Comparison of ENCODE assay signal across 18 cellular contexts in the genomic region with DNA sequence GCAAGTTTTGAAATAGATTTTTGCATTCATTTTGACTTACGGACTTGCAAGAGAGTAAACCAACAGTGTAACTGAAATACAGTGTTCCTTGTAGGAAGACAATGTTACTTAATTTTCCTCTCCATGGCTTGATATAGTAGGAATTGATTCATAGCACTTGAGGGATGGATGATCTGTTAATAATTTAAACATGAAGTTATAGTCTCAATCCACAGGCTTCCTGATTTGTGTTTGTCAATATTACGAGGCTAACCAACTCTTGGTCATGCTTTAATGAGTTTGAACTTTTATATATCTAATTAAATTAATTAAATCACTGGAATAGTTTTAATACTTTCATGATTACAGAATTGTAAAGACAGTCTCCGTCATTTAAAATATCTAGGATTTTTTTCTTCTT.
DNase-seq lines count a peak whose midpoint lies in the region; ATAC-seq, FAIRE-seq and TF ChIP-seq lines count a peak whose summit lies in the region.
"Had no signal": no experiment of that assay in that cellular context is flagged by ENCODE, and none has a peak within 500 bp of the region (broad histone marks: within the 10 kb centered on the region; RNA-seq: fewer than 3 reads in every experiment).

No MANE protein-coding gene starts in this region.

- DNase-seq in bronchial epithelial cell (ENCODE audit: low read depth) (peak; percentile 22), HepG2 (ENCODE audit: low spot score) (no peak), transverse colon (no peak), OCI-LY7 (ENCODE audit: low spot score) (no peak)
- DNase-seq in activated CD4-positive, CD25-positive, alpha-beta regulatory T cell (lab: John Stamatoyannopoulos, UW), result no peak
- DNase-seq: activated CD8-positive, alpha-beta memory T cell treated with anti-CD3 and anti-CD28 coated beads for 24 hours; activated T-cell treated with anti-CD3 and anti-CD28 coated beads, Interleukin-2, amount 50 U/mL, for 72 hours; BE2C; cortex of kidney; gastrocnemius medialis; midbrain; MM.1S; NCI-H1436 treated with DMSO at 0.1 percent for 48 hours; NCI-H748 treated with DMSO at 0.1 percent for 48 hours; OCI-M1; T-helper 9 cell had no signal

- H3K4me1 ChIP-seq in HUES64 (ENCODE audit: insufficient read depth, low read length) (peaks cover 45% of the 10 kb centered on the region), HepG2 (ENCODE audit: insufficient read depth, low read length) (peaks cover 45% of the 10 kb centered on the region), transverse colon (peaks cover 0 to 29% (median 4%) of the 10 kb centered on the region in 4 donors), OCI-LY7 (ENCODE audit: insufficient read depth, low read length, poor library complexity, severe bottlenecking) (no peaks in the 10 kb centered on the region)
- H3K4me1 ChIP-seq: BE2C had no signal

- no peak for ATAC-seq in HepG2
- no peak for ATAC-seq in HG02970 (IDR thresholded peaks at IDR 0.05; ENCODE audit: low FRiP score, unreplicated experiment)
- ATAC-seq: activated T-cell treated with anti-CD3 and anti-CD28 coated beads, Interleukin-2, amount 50 U/mL, for 72 hours; gastrocnemius medialis had no signal

- H3K9me2 ChIP-seq in OCI-LY7 (ENCODE audit: insufficient read depth, low read length), result no peaks in the 10 kb centered on the region

- H3K9ac ChIP-seq in HUES64 (ENCODE audit: low read depth, low read length), result no peak overlapping the region
- no peak overlapping the region for H3K9ac ChIP-seq in HepG2 (ENCODE audit: insufficient read depth, low read depth, low read length)

- TF ChIP-seq EP300 in HepG2 (IDR thresholded peaks at IDR 0.05; ENCODE audit: low read depth in 2 of 2, low read length in 2 of 2) (no peak), HepG2 (CRISPR knock-in tag; IDR thresholded peaks at IDR 0.05; ENCODE audit: borderline replicate concordance) (no peak), transverse colon (IDR thresholded peaks at IDR 0.05; ENCODE audit: low read depth) (no peak)

- H3K27me3 ChIP-seq in HUES64 (ENCODE audit: insufficient read depth, low read length) (no peaks in the 10 kb centered on the region), bronchial epithelial cell (ENCODE audit: control insufficient read depth, insufficient read depth, low read length) (no peaks in the 10 kb centered on the region), HepG2 (ENCODE audit: control insufficient read depth in 1 of 2, insufficient read depth in 2 of 2, low read length in 2 of 2) (no peaks in the 10 kb centered on the region), transverse colon (no peaks in the 10 kb centered on the region)
- H3K27me3 ChIP-seq: BE2C, gastrocnemius medialis had no signal

- intact Hi-C loops in HepG2 (cut with micrococcal nuclease; ENCODE audit: unreplicated experiment) (loop anchor here (5.0 to 10.0 kb wide), 3 partner anchors 39 to 149 kb away; a partner anchor contains a TSS), transverse colon (cut with DNase I; ENCODE audit: low total_unique reads) (no loop called here), OCI-LY7 (cut with micrococcal nuclease; ENCODE audit: unreplicated experiment) (no loop called here)

- 92% methylated on average over 1 of the region's 3 CpGs for WGBS in HUES64
- 95% methylated on average over 3 of the region's 3 CpGs for WGBS in HepG2 (ENCODE audit: low lambda C conversion rate)
- WGBS in transverse colon (ENCODE audit: low coverage in 1 of 2), 2 donors, result 53 to 65% methylated on average over 2 to 3 of the region's 3 CpGs

- no peaks in the 10 kb centered on the region for H3K36me3 ChIP-seq in HUES64 (ENCODE audit: insufficient read depth, low read length)
- H3K36me3 ChIP-seq in bronchial epithelial cell (ENCODE audit: control insufficient read depth, insufficient read depth, low read length), result no peaks in the 10 kb centered on the region
- H3K36me3 ChIP-seq in HepG2 (replicated peaks in 1 of 2; ENCODE audit: control insufficient read depth in 1 of 2, insufficient read depth in 2 of 2, low read length in 2 of 2), result no peaks in the 10 kb centered on the region
- no peaks in the 10 kb centered on the region for H3K36me3 ChIP-seq in transverse colon
- H3K36me3 ChIP-seq in OCI-LY7 (ENCODE audit: insufficient read depth, low read length), result no peaks in the 10 kb centered on the region
- H3K36me3 ChIP-seq: BE2C, gastrocnemius medialis had no signal

- H3K79me2 ChIP-seq in HepG2 (ENCODE audit: insufficient read depth, low read length) (no peaks in the 10 kb centered on the region), OCI-LY7 (ENCODE audit: insufficient read depth, low read depth, low read length) (no peaks in the 10 kb centered on the region)

- TF ChIP-seq POLR2A in HepG2 (IDR thresholded peaks at IDR 0.05; ENCODE audit: insufficient read depth in 1 of 2, low read depth in 2 of 2, low read length in 2 of 2) (no peak), transverse colon (IDR thresholded peaks at IDR 0.05) (no peak)

- no peak for TF ChIP-seq CTCF in bronchial epithelial cell (IDR thresholded peaks at IDR 0.05; ENCODE audit: insufficient read depth, low read length, severe bottlenecking)
- TF ChIP-seq CTCF in HepG2 (CRISPR knock-in tag; IDR thresholded peaks at IDR 0.05), result no peak
- no peak for TF ChIP-seq CTCF in transverse colon (IDR thresholded peaks at IDR 0.05)
- no peak for TF ChIP-seq CTCF in OCI-LY7 (conservative IDR thresholded peaks at IDR 0.05; ENCODE audit: low read length)

- BruUV-seq in HepG2 (replicated peaks; lab: Mats Ljungman, UMichigan) (TSS peak; percentile 66), OCI-LY7 (replicated peaks; lab: Mats Ljungman, UMichigan) (no TSS peak)

- H3K4me3 ChIP-seq in HUES64 (ENCODE audit: low read length), result no peak overlapping the region
- no peak overlapping the region for H3K4me3 ChIP-seq in bronchial epithelial cell (ENCODE audit: low read depth, low read length)
- H3K4me3 ChIP-seq in HepG2 (replicated peaks in 1 of 3; ENCODE audit: insufficient read depth in 1 of 3, low read depth in 2 of 3, low read length in 3 of 3), result no peak overlapping the region
- no peak overlapping the region for H3K4me3 ChIP-seq in transverse colon
- no peak overlapping the region for H3K4me3 ChIP-seq in OCI-LY7 (ENCODE audit: low read depth, low read length, poor library complexity, severe bottlenecking)
- H3K4me3 ChIP-seq: gastrocnemius medialis had no signal

- H4K20me1 ChIP-seq in HepG2 (ENCODE audit: insufficient read depth, low read length) (no peaks in the 10 kb centered on the region), OCI-LY7 (ENCODE audit: insufficient read depth, low read length) (no peaks in the 10 kb centered on the region)

- no peak for TF ChIP-seq RAD21 in HepG2 (CRISPR knock-in tag; IDR thresholded peaks at IDR 0.05)

- CTCF ChIA-PET in HepG2 (lab: Yijun Ruan, JAX; ENCODE audit: low intra/inter-chr PET ratio, low total read pairs), result no interaction called here
- CTCF ChIA-PET in OCI-LY7 (lab: Charles Lee; ENCODE audit: unreplicated experiment), result no interaction called here

- in situ Hi-C loops in HepG2 (cut with HindIII; ENCODE audit: extremely low pct_ligation_motif_present, low pct_unique_long_range_greater_than_20kb), result loop anchor here (10.0 kb wide), 1 partner anchor 111 kb away; a partner anchor contains a TSS
- in situ Hi-C loops in transverse colon (cut with MboI; ENCODE audit: low pct_ligation_motif_present in 1 of 4, low pct_unique_long_range_greater_than_20kb in 1 of 4, low sequenced_read_pairs in 3 of 4), result no loop called here

- H3K4me2 ChIP-seq in HepG2 (ENCODE audit: low read depth, low read length) (peak overlapping the region; percentile 34; the same call in 1 of the 2 replicates), OCI-LY7 (ENCODE audit: low read length) (no peak overlapping the region)

- POLR2A ChIA-PET in HepG2 (lab: Yijun Ruan, JAX) (no interaction called here), OCI-LY7 (lab: Charles Lee) (no interaction called here)

- H3K9me3 ChIP-seq in HUES64 (ENCODE audit: insufficient read depth, low read depth, low read length) (no peaks in the 10 kb centered on the region), HepG2 (ENCODE audit: low read length) (no peaks in the 10 kb centered on the region), transverse colon (no peaks in the 10 kb centered on the region), OCI-LY7 (ENCODE audit: low read length) (no peaks in the 10 kb centered on the region)
- H3K9me3 ChIP-seq: BE2C, gastrocnemius medialis had no signal

- H3K27ac ChIP-seq in HUES64 (ENCODE audit: low read depth, low read length) (peak overlapping the region; percentile 8; the same call in 1 of the 2 replicates), HepG2 (ENCODE audit: extremely low read length, insufficient read depth, low read length) (peak overlapping the region; percentile 37), transverse colon (peak overlapping the region; percentile 40 to 55 (median 54)), OCI-LY7 (ENCODE audit: low read depth, low read length, poor library complexity, severe bottlenecking) (no peak overlapping the region)
- H3K27ac ChIP-seq: gastrocnemius medialis had no signal

- H2AFZ ChIP-seq in HepG2 (ENCODE audit: low read length) (no peak overlapping the region), OCI-LY7 (ENCODE audit: low read length) (no peak overlapping the region)

- no peak for FAIRE-seq in bronchial epithelial cell (lab: Jason Lieb, UNC)
- no peak for FAIRE-seq in HepG2 (lab: Jason Lieb, UNC)

TF ChIP-seq in HepG2, 621 proteins besides CTCF, POLR2A, EP300 and RAD21 (continues in another document):
- TF ChIP-seq ZNF709 (CRISPR knock-in tag; IDR thresholded peaks at IDR 0.05) (no peak), ZFP36L2 (CRISPR knock-in tag; IDR thresholded peaks at IDR 0.05) (no peak), NKX3-1 (CRISPR knock-in tag; IDR thresholded peaks at IDR 0.05) (no peak), ZNF619 (CRISPR knock-in tag; IDR thresholded peaks at IDR 0.05) (no peak), ZNF562 (CRISPR knock-in tag; IDR thresholded peaks at IDR 0.05; ENCODE audit: borderline replicate concordance) (no peak), PHF5A (CRISPR knock-in tag; IDR thresholded peaks at IDR 0.05; ENCODE audit: low read depth, unreplicated experiment) (no peak), GATA4 (IDR thresholded peaks at IDR 0.05; ENCODE audit: borderline replicate concordance, low read depth) (no peak), ESRRA (CRISPR knock-in tag; IDR thresholded peaks at IDR 0.05; ENCODE audit: low read depth) (no peak), ZNF790 (CRISPR knock-in tag; IDR thresholded peaks at IDR 0.05; ENCODE audit: borderline replicate concordance) (no peak)
